18 cellular contexts compared by ENCODE assay signal in genomic region chr1:8226747-8227146, GRCh38.
"Had no signal": no experiment of that assay in that cellular context is flagged by ENCODE, and none has a peak within 500 bp of the region (broad histone marks: within the 10 kb centered on the region; RNA-seq: fewer than 3 reads in every experiment).

No MANE protein-coding gene starts in this region.

- DNase-seq: activated CD4-positive, alpha-beta T cell treated with anti-CD3 and anti-CD28 coated beads, Interleukin-2, amount 10 ng/mL, durations not matched to agents 24 days and 14 days; activated T-cell treated with anti-CD3 and anti-CD28 coated beads, Interleukin-2, amount 50 U/mL, for 1 hour; aorta; esophagus squamous epithelium; foreskin keratinocyte; head of caudate nucleus; left ventricle myocardium inferior; mesenchymal stem cell; sigmoid colon; SW 1271; uterus; WERI-Rb-1 had no signal

- ATAC-seq: foreskin keratinocyte had no signal

- H3K9me3 ChIP-seq: left ventricle myocardium inferior, prostate gland, sigmoid colon, thoracic aorta, uterus had no signal

- H3K36me3 ChIP-seq: esophagus squamous epithelium, left ventricle myocardium inferior, prostate gland, sigmoid colon, thoracic aorta, uterus, WERI-Rb-1 had no signal

- H3K27me3 ChIP-seq: esophagus squamous epithelium, foreskin keratinocyte, sigmoid colon, uterus had no signal

- H3K9me3 Mint-ChIP-seq: stimulated activated naive CD8-positive, alpha-beta T cell treated with anti-CD3 and anti-CD28 coated beads, Interleukin-15, Interleukin-2, amounts not matched to agents 100 ng/mL and 50 ng/mL, for 24 hours had no signal

- H3K27ac ChIP-seq: esophagus squamous epithelium, foreskin keratinocyte, left ventricle myocardium inferior, prostate gland, sigmoid colon, thoracic aorta, uterus, WERI-Rb-1 had no signal

- H3K4me3 ChIP-seq: esophagus squamous epithelium, left ventricle myocardium inferior, prostate gland, sigmoid colon, thoracic aorta, uterus had no signal

- H3K27ac Mint-ChIP-seq: activated CD4-positive, alpha-beta T cell treated with anti-CD3 and anti-CD28 coated beads, Interleukin-2, amount 10 ng/mL, durations not matched to agents 24 days and 14 days; activated naive CD8-positive, alpha-beta T cell; stimulated activated naive CD8-positive, alpha-beta T cell treated with anti-CD3 and anti-CD28 coated beads, Interleukin-15, Interleukin-2, amounts not matched to agents 100 ng/mL and 50 ng/mL, for 24 hours; T-helper 2 cell treated with Interferon-gamma antibody and Interleukin-4, amounts not matched to agents 5 μg/mL and 100 μg/mL, for 36 hours had no signal

- H3K4me1 ChIP-seq: prostate gland, sigmoid colon, uterus had no signal

- H3K4me3 Mint-ChIP-seq: activated CD4-positive, alpha-beta T cell treated with anti-CD3 and anti-CD28 coated beads, Interleukin-2, amount 10 ng/mL, durations not matched to agents 24 days and 14 days; activated naive CD8-positive, alpha-beta T cell; nephron; stimulated activated naive CD8-positive, alpha-beta T cell treated with anti-CD3 and anti-CD28 coated beads, Interleukin-15, Interleukin-2, amounts not matched to agents 100 ng/mL and 50 ng/mL, for 24 hours; T-helper 2 cell treated with Interferon-gamma antibody and Interleukin-4, amounts not matched to agents 5 μg/mL and 100 μg/mL, for 36 hours had no signal
